ENCODE assay signal across 24 cellular contexts in the genomic region with DNA sequence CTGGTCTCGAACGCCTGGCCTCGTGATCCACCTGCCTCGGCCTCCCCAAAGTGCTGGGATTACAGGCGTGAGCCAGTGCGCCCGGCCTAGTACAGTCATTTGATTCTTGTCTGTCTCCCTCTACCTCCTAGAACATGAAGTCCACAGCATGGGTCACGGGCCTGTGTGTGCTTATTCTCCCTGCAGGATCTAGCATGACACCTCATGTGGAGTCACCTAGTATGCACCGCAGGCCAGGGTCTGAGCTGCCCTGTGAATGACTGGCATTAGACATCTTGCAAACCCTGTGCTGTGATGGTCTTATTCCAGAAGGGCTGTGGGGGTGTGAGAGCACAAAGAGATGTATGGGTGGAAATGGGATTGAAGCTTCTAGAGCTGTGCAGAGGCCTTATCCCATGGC.
"Had no signal": no experiment of that assay in that cellular context is flagged by ENCODE, and none has a peak within 500 bp of the region (broad histone marks: within the 10 kb centered on the region; RNA-seq: fewer than 3 reads in every experiment).

No MANE protein-coding gene starts in this region.

- H3K4me3 ChIP-seq: gastroesophageal sphincter, heart left ventricle, hepatocyte, left lung, mucosa of descending colon, neural progenitor cell, right lobe of liver, smooth muscle cell, transverse colon had no signal

- H3K4me3 Mint-ChIP-seq: mesothelial cell of epicardium; naive B cell; natural killer cell treated with Interleukin-12 subunit alpha and Interleukin-12 subunit beta and Interleukin-15 and Interleukin-18, amount 100 ng/mL, for 72 hours; neural progenitor cell; stimulated activated effector memory CD8-positive, alpha-beta T cell treated with anti-CD3 and anti-CD28 coated beads, Interleukin-12 subunit alpha, Interleukin-12 subunit beta, amount 100 ng/mL, for 72 hours had no signal

- H2AFZ ChIP-seq: hepatocyte, neural progenitor cell, parathyroid adenoma had no signal

- H3K36me3 ChIP-seq: neural progenitor cell, transverse colon had no signal

- H3K27ac Mint-ChIP-seq: mesothelial cell of epicardium; natural killer cell treated with Interleukin-12 subunit alpha and Interleukin-12 subunit beta and Interleukin-15 and Interleukin-18, amount 100 ng/mL, for 72 hours; progenitor cell of endocrine pancreas; stimulated activated effector memory CD8-positive, alpha-beta T cell treated with anti-CD3 and anti-CD28 coated beads, Interleukin-12 subunit alpha, Interleukin-12 subunit beta, amount 100 ng/mL, for 72 hours had no signal

- H3K9ac ChIP-seq: neural progenitor cell, parathyroid adenoma had no signal

- DNase-seq: dorsolateral prefrontal cortex; effector CD4-positive, alpha-beta T cell; foreskin fibroblast; heart left ventricle; kidney; left lung; mesenchymal stem cell; mucosa of descending colon; naive B cell; right lobe of liver; stimulated activated CD4-positive, alpha-beta T cell treated with anti-CD3 and anti-CD28 coated beads, Interleukin-12 subunit alpha, Interleukin-12 subunit beta, amount 100 ng/mL, for 4 hours; stimulated activated CD4-positive, alpha-beta T cell treated with anti-CD3 and anti-CD28 coated beads, Interleukin-1b, Interleukin-23, amount 100 ng/mL, for 48 hours; stimulated activated CD4-positive, alpha-beta T cell treated with anti-CD3 and anti-CD28 coated beads, Interleukin-4, amount 100 ng/mL, for 1 hour; stimulated activated naive CD8-positive, alpha-beta T cell treated with anti-CD3 and anti-CD28 coated beads, Interleukin-15, Interleukin-2, amounts not matched to agents 100 U/mL and 50 U/mL, for 24 hours; transverse colon had no signal

- H3K27me3 Mint-ChIP-seq: naive B cell; natural killer cell treated with Interleukin-12 subunit alpha and Interleukin-12 subunit beta and Interleukin-15 and Interleukin-18, amount 100 ng/mL, for 72 hours; progenitor cell of endocrine pancreas had no signal

- H3K27me3 ChIP-seq: dorsolateral prefrontal cortex, gastroesophageal sphincter, heart left ventricle, hepatocyte, left lung, neural progenitor cell, right lobe of liver, transverse colon had no signal

- H3K9me3 Mint-ChIP-seq: mesothelial cell of epicardium; naive B cell; natural killer cell treated with Interleukin-12 subunit alpha and Interleukin-12 subunit beta and Interleukin-15 and Interleukin-18, amount 100 ng/mL, for 72 hours; neural progenitor cell; stimulated activated effector memory CD8-positive, alpha-beta T cell treated with anti-CD3 and anti-CD28 coated beads, Interleukin-12 subunit alpha, Interleukin-12 subunit beta, amount 100 ng/mL, for 72 hours had no signal

- H3K9me3 ChIP-seq: gastroesophageal sphincter, heart left ventricle, left lung, mucosa of descending colon, right lobe of liver, transverse colon had no signal

- H3K27ac ChIP-seq: gastroesophageal sphincter, heart left ventricle, hepatocyte, left lung, neural progenitor cell, parathyroid adenoma, right lobe of liver, transverse colon had no signal

- H3K4me1 ChIP-seq: parathyroid adenoma, right lobe of liver had no signal

- ATAC-seq: gastroesophageal sphincter; heart left ventricle; left lung; mucosa of descending colon; natural killer cell treated with Interleukin-12 subunit alpha and Interleukin-12 subunit beta and Interleukin-15 and Interleukin-18, amount 100 ng/mL, for 72 hours; right lobe of liver; stimulated activated effector memory CD8-positive, alpha-beta T cell treated with anti-CD3 and anti-CD28 coated beads, Interleukin-12 subunit alpha, Interleukin-12 subunit beta, amount 100 ng/mL, for 72 hours; stimulated activated naive CD8-positive, alpha-beta T cell treated with anti-CD3 and anti-CD28 coated beads, Interleukin-15, Interleukin-2, amounts not matched to agents 100 U/mL and 50 U/mL, for 24 hours had no signal

- H3K79me2 ChIP-seq: parathyroid adenoma had no signal

- H3K4me2 ChIP-seq: hepatocyte, neural progenitor cell, smooth muscle cell had no signal
